7 cellular contexts compared by ENCODE assay signal in genomic region chr13:77838271-77838670, GRCh38.
"Had no signal": no experiment of that assay in that cellular context is flagged by ENCODE, and none has a peak within 500 bp of the region (broad histone marks: within the 10 kb centered on the region; RNA-seq: fewer than 3 reads in every experiment).

No MANE protein-coding gene starts in this region.

- H3K27ac ChIP-seq: GM23248, HL-60 had no signal

- H3K9ac ChIP-seq: GM23248 had no signal

- DNase-seq: GM23248, H9, HCEC 1CT, KG1 had no signal

- H3K27ac Mint-ChIP-seq: H9 had no signal

- H3K4me3 ChIP-seq: GM23248, K562 had no signal

- ATAC-seq: HepG2, K562 had no signal

- H2AFZ ChIP-seq: GM23248 had no signal

- H3K4me3 Mint-ChIP-seq: H9 had no signal
